In genomic region chr6:161396539-161396938, GRCh38 we compare ENCODE assay signal across 17 cellular contexts.
A peak's percentile ranks its signal among the peaks of the same experiment; 100 is the strongest.
DNase-seq lines count a peak whose midpoint lies in the region; ATAC-seq and TF ChIP-seq lines count a peak whose summit lies in the region.
"Had no signal": no experiment of that assay in that cellular context is flagged by ENCODE, and none has a peak within 500 bp of the region (broad histone marks: within the 10 kb centered on the region; RNA-seq: fewer than 3 reads in every experiment).

No MANE protein-coding gene starts in this region.

- ATAC-seq in esophagus mucosa: peak; percentile 57
- ATAC-seq: GM23338 had no signal

- DNase-seq in MCF 10A (ENCODE audit: unreplicated experiment) (peak; percentile 44), breast epithelium (ENCODE audit: low spot score in 2 of 2) (no peak), NCI-H2171 (lab: John Stamatoyannopoulos, UW) (peak; percentile 35), NCI-H69 (lab: John Stamatoyannopoulos, UW) (peak; percentile 89), T-helper 2 cell (no peak), GM19238 (ENCODE audit: insufficient read length, low spot score) (no peak), brain microvascular endothelial cell (no peak)
- DNase-seq: 8988T; CD4-positive, alpha-beta memory T cell; DMS53; DND-41; EL; HCEC 1CT had no signal

- TF ChIP-seq POLR2A in breast epithelium (IDR thresholded peaks at IDR 0.05): no peak

- no peak overlapping the region for H3K4me3 Mint-ChIP-seq in MCF 10A (ENCODE audit: unreplicated experiment)
- H3K4me3 Mint-ChIP-seq: CD14-positive monocyte; CD4-positive, alpha-beta memory T cell; GM23338 had no signal

- POLR2A ChIA-PET in MCF 10A (lab: Yijun Ruan, JAX): interaction anchor here (1.0 to 5.5 kb wide), 3 partner anchors 10 to 101 kb away, joined by 3 to 38 read pairs (median 4); no protein-coding TSS in a partner anchor

- TF ChIP-seq CTCF in MCF 10A (IDR thresholded peaks at IDR 0.05; ENCODE audit: unreplicated experiment) (no peak), breast epithelium (IDR thresholded peaks at IDR 0.05) (no peak), brain microvascular endothelial cell (IDR thresholded peaks at IDR 0.05; ENCODE audit: low read depth, low read length, missing control alignments) (no peak)

- H3K4me1 Mint-ChIP-seq in MCF 10A (ENCODE audit: insufficient read depth, unreplicated experiment): peaks cover 7% of the 10 kb centered on the region
- H3K4me1 Mint-ChIP-seq: CD14-positive monocyte; CD4-positive, alpha-beta memory T cell; GM23338 had no signal

- BruUV-seq in MCF 10A (replicated peaks; lab: Mats Ljungman, UMichigan): no TSS peak

- H3K27me3 Mint-ChIP-seq in MCF 10A (ENCODE audit: insufficient read depth, unreplicated experiment): no peaks in the 10 kb centered on the region

- no peaks in the 10 kb centered on the region for H3K36me3 Mint-ChIP-seq in MCF 10A (ENCODE audit: insufficient read depth, unreplicated experiment)
- H3K36me3 Mint-ChIP-seq: CD14-positive monocyte; CD4-positive, alpha-beta memory T cell had no signal

- H3K9me3 Mint-ChIP-seq in MCF 10A (ENCODE audit: unreplicated experiment): no peaks in the 10 kb centered on the region
- H3K9me3 Mint-ChIP-seq: CD4-positive, alpha-beta memory T cell had no signal

- intact Hi-C loops in MCF 10A (cut with micrococcal nuclease): no loop called here
- intact Hi-C loops in breast epithelium (cut with DNase I; ENCODE audit: low total_unique reads): no loop called here

- in situ Hi-C loops in brain microvascular endothelial cell (cut with HindIII; ENCODE audit: low pct_ligation_motif_present, low sequenced_read_pairs): no loop called here

- H3K4me1 ChIP-seq in breast epithelium: no peaks in the 10 kb centered on the region

- no peak overlapping the region for H3K27ac Mint-ChIP-seq in MCF 10A (ENCODE audit: low read depth, unreplicated experiment)
- H3K27ac Mint-ChIP-seq: CD14-positive monocyte; CD4-positive, alpha-beta memory T cell; GM23338 had no signal

- H3K36me3 ChIP-seq in breast epithelium (no peaks in the 10 kb centered on the region), brain microvascular endothelial cell (replicated peaks) (no peaks in the 10 kb centered on the region)
- H3K36me3 ChIP-seq: BLaER1 had no signal

- H3K27ac ChIP-seq in breast epithelium: no peak overlapping the region
- no peak overlapping the region for H3K27ac ChIP-seq in brain microvascular endothelial cell
- H3K27ac ChIP-seq: BLaER1 had no signal

- peaks cover 9 to 13% of the 10 kb centered on the region in 2 donors for H3K9me3 ChIP-seq in breast epithelium

- CTCF ChIA-PET in MCF 10A (lab: Yijun Ruan, JAX): interaction anchor here (0.6 to 5.0 kb wide), 6 partner anchors 10 to 182 kb away, joined by 3 to 77 read pairs (median 6); no protein-coding TSS in a partner anchor

- no peak overlapping the region for H3K4me3 ChIP-seq in breast epithelium
- no peak overlapping the region for H3K4me3 ChIP-seq in brain microvascular endothelial cell (ENCODE audit: low read depth, low read length)
- H3K4me3 ChIP-seq: BLaER1, GM23338 had no signal

- H3K27me3 ChIP-seq in breast epithelium (no peaks in the 10 kb centered on the region), brain microvascular endothelial cell (replicated peaks) (no peaks in the 10 kb centered on the region)
- H3K27me3 ChIP-seq: BLaER1 had no signal

Comparison
In these comparisons a context has a peak if more than half of its experiments do, and no peak if none do; other contexts are left out.
1. DNase-seq: peak in MCF 10A (single experiment), NCI-H2171 (single experiment) and NCI-H69 (single experiment); none in breast epithelium (0 of 2), T-helper 2 cell (0 of 5), GM19238 (single experiment) and brain microvascular endothelial cell (single experiment).